ENCODE assay signal across 17 cellular contexts in genomic region chr12:92029136-92029535, GRCh38.
A peak's percentile ranks its signal among the peaks of the same experiment; 100 is the strongest.
DNase-seq lines count a peak whose midpoint lies in the region; ATAC-seq and TF ChIP-seq lines count a peak whose summit lies in the region.
"Had no signal": no experiment of that assay in that cellular context is flagged by ENCODE, and none has a peak within 500 bp of the region (broad histone marks: within the 10 kb centered on the region; RNA-seq: fewer than 3 reads in every experiment).

No MANE protein-coding gene starts in this region.

- no peaks in the 10 kb centered on the region for H3K27me3 Mint-ChIP-seq in activated CD4-positive, alpha-beta T cell treated with anti-CD3 and anti-CD28 coated beads for 36 hours
- no peaks in the 10 kb centered on the region for H3K27me3 Mint-ChIP-seq in activated CD8-positive, alpha-beta T cell treated with anti-CD3 and anti-CD28 coated beads, Interleukin-2, amount 10 ng/mL, durations not matched to agents 7 days and 5 days (ENCODE audit: low read depth)

- H3K27ac Mint-ChIP-seq in activated CD4-positive, alpha-beta T cell treated with anti-CD3 and anti-CD28 coated beads for 36 hours, result peak overlapping the region; percentile 79
- H3K27ac Mint-ChIP-seq in activated CD8-positive, alpha-beta T cell treated with anti-CD3 and anti-CD28 coated beads, Interleukin-2, amount 10 ng/mL, durations not matched to agents 7 days and 5 days, result peak overlapping the region; percentile 13

- no peak for DNase-seq in activated CD4-positive, alpha-beta T cell treated with anti-CD3 and anti-CD28 coated beads for 36 hours
- no peak for DNase-seq in activated CD4-positive, alpha-beta T cell treated with anti-CD3 and anti-CD28 coated beads, Interleukin-2, amount 50 U/mL, for 4 hours
- no peak for DNase-seq in activated CD8-positive, alpha-beta T cell treated with anti-CD3 and anti-CD28 coated beads, Interleukin-2, amount 10 ng/mL, durations not matched to agents 7 days and 5 days
- no peak for DNase-seq in NCI-H510A treated with DMSO at 0.1 percent for 48 hours (lab: John Stamatoyannopoulos, UW)
- no peak for DNase-seq in SJCRH30
- DNase-seq: activated CD8-positive, alpha-beta memory T cell treated with anti-CD3 and anti-CD28 coated beads, Interleukin-2, amount 50 U/mL, for 4 hours; GF-D8; left colon; NCI-H1092; NCI-H226; SK-N-SH had no signal

- H3K9me3 ChIP-seq in gastroesophageal sphincter (no peaks in the 10 kb centered on the region), SJCRH30 (replicated peaks) (no peaks in the 10 kb centered on the region)
- H3K9me3 ChIP-seq: SK-N-SH had no signal

- peaks cover 70% of the 10 kb centered on the region for H3K4me1 Mint-ChIP-seq in activated CD4-positive, alpha-beta T cell treated with anti-CD3 and anti-CD28 coated beads for 36 hours
- peaks cover 62% of the 10 kb centered on the region for H3K4me1 Mint-ChIP-seq in activated CD8-positive, alpha-beta T cell treated with anti-CD3 and anti-CD28 coated beads, Interleukin-2, amount 10 ng/mL, durations not matched to agents 7 days and 5 days (ENCODE audit: low read depth)

- no peaks in the 10 kb centered on the region for H3K27me3 ChIP-seq in gastroesophageal sphincter
- no peaks in the 10 kb centered on the region for H3K27me3 ChIP-seq in SJCRH30
- H3K27me3 ChIP-seq: hepatocyte had no signal

- ATAC-seq in activated CD4-positive, alpha-beta T cell treated with anti-CD3 and anti-CD28 coated beads for 36 hours, result no peak
- no peak for ATAC-seq in activated CD8-positive, alpha-beta T cell treated with anti-CD3 and anti-CD28 coated beads, Interleukin-2, amount 10 ng/mL, durations not matched to agents 7 days and 5 days
- no peak for ATAC-seq in gastroesophageal sphincter
- ATAC-seq in GM21360 (IDR thresholded peaks at IDR 0.05; ENCODE audit: unreplicated experiment), result no peak
- ATAC-seq: HepG2, left colon had no signal

- H3K36me3 Mint-ChIP-seq in activated CD4-positive, alpha-beta T cell treated with anti-CD3 and anti-CD28 coated beads for 36 hours (ENCODE audit: low read depth), result peaks cover 18% of the 10 kb centered on the region
- H3K36me3 Mint-ChIP-seq in activated CD8-positive, alpha-beta T cell treated with anti-CD3 and anti-CD28 coated beads, Interleukin-2, amount 10 ng/mL, durations not matched to agents 7 days and 5 days (ENCODE audit: low read depth), result peaks cover 25% of the 10 kb centered on the region

- TF ChIP-seq CTCF in gastroesophageal sphincter (IDR thresholded peaks at IDR 0.05), result no peak

- H3K27ac ChIP-seq in gastroesophageal sphincter (peak overlapping the region; percentile 85 to 98 (median 86)), temporal lobe (ENCODE audit: low read depth, low read length) (peak overlapping the region; percentile 37), SJCRH30 (no peak overlapping the region)
- H3K27ac ChIP-seq: GM23248, hepatocyte had no signal

- TF ChIP-seq EP300 in gastroesophageal sphincter (IDR thresholded peaks at IDR 0.05), result no peak

- no peak overlapping the region for H3K4me3 Mint-ChIP-seq in activated CD4-positive, alpha-beta T cell treated with anti-CD3 and anti-CD28 coated beads for 36 hours
- no peak overlapping the region for H3K4me3 Mint-ChIP-seq in activated CD8-positive, alpha-beta T cell treated with anti-CD3 and anti-CD28 coated beads, Interleukin-2, amount 10 ng/mL, durations not matched to agents 7 days and 5 days

- POLR2A ChIA-PET in activated CD4-positive, alpha-beta T cell treated with anti-CD3 and anti-CD28 coated beads for 36 hours (lab: Charles Lee), result no interaction called here
- POLR2A ChIA-PET in activated CD8-positive, alpha-beta T cell treated with anti-CD3 and anti-CD28 coated beads, Interleukin-2, amount 10 ng/mL, durations not matched to agents 7 days and 5 days (lab: Charles Lee), result no interaction called here

- H3K4me1 ChIP-seq in gastroesophageal sphincter (peaks cover 15 to 75% (median 36%) of the 10 kb centered on the region in 3 donors), SJCRH30 (peaks cover 13% of the 10 kb centered on the region)

- peaks cover 4% of the 10 kb centered on the region for H3K9me3 Mint-ChIP-seq in activated CD4-positive, alpha-beta T cell treated with anti-CD3 and anti-CD28 coated beads for 36 hours (ENCODE audit: low read depth)
- H3K9me3 Mint-ChIP-seq in activated CD8-positive, alpha-beta T cell treated with anti-CD3 and anti-CD28 coated beads, Interleukin-2, amount 10 ng/mL, durations not matched to agents 7 days and 5 days (ENCODE audit: insufficient read depth), result peaks cover 6% of the 10 kb centered on the region

- CTCF ChIA-PET in activated CD4-positive, alpha-beta T cell treated with anti-CD3 and anti-CD28 coated beads for 36 hours (lab: Charles Lee), result interaction anchor here (1.0 to 1.1 kb wide), 2 partner anchors 10 to 218 kb away, joined by 3 read pairs; no protein-coding TSS in a partner anchor
- CTCF ChIA-PET in activated CD8-positive, alpha-beta T cell treated with anti-CD3 and anti-CD28 coated beads, Interleukin-2, amount 10 ng/mL, durations not matched to agents 7 days and 5 days (lab: Charles Lee), result interaction anchor here (1.2 to 1.5 kb wide), 4 partner anchors 13 to 543 kb away, joined by 3 to 5 read pairs (median 3); no protein-coding TSS in a partner anchor

- H3K36me3 ChIP-seq in gastroesophageal sphincter, result no peaks in the 10 kb centered on the region
- no peaks in the 10 kb centered on the region for H3K36me3 ChIP-seq in SJCRH30

- intact Hi-C loops in activated CD4-positive, alpha-beta T cell treated with anti-CD3 and anti-CD28 coated beads for 36 hours (cut with DNase I, micrococcal nuclease), result no loop called here

- WGBS in gastroesophageal sphincter (ENCODE audit: low coverage in 1 of 2), 2 donors, result 79 to 100% methylated on average over 2 of the region's 2 CpGs

- TF ChIP-seq POLR2A in gastroesophageal sphincter (IDR thresholded peaks at IDR 0.05), result no peak

- H3K4me3 ChIP-seq in gastroesophageal sphincter (no peak overlapping the region), SJCRH30 (no peak overlapping the region)
- H3K4me3 ChIP-seq: GM23248, hepatocyte had no signal
